Comparison of ENCODE assay signal across 1 cellular context in the genomic region with DNA sequence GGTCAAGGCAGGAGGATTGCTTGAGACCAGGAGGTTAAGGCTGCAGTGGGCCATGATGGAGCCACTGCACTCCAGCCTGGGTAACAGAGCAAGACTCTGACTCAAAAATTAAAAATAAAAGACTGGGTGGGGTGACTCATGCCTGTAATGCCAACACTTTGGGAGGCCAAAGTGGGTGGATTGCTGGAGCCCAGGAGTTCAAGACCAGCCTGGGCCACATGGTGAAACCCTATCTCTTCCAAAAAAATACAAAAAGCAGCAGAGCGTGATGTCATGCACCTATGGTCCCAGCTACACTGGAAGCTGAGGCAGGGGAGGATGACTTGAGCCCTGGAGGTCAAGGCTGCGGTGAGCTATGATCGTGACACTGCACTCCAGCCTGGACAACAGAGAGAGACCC.
TF ChIP-seq lines count a peak whose summit lies in the region.

No MANE protein-coding gene starts in this region.

TF ChIP-seq in H1, 55 proteins besides CTCF, POLR2A, EP300 and RAD21:
- no peak for TF ChIP-seq CHD1 (IDR thresholded peaks at IDR 0.05; ENCODE audit: low read depth, low read length)
- no peak for TF ChIP-seq SUZ12 (IDR thresholded peaks at IDR 0.05; ENCODE audit: low read length)
- TF ChIP-seq SAP30 (IDR thresholded peaks at IDR 0.05; ENCODE audit: insufficient read depth, insufficient replicate concordance, low read length), result no peak
- TF ChIP-seq BCL11A (IDR thresholded peaks at IDR 0.05; ENCODE audit: low read depth in 2 of 2, low read length in 2 of 2), result no peak
- TF ChIP-seq ZNF274 (IDR thresholded peaks at IDR 0.05; ENCODE audit: borderline replicate concordance, extremely low read depth, low read length), result no peak
- TF ChIP-seq CREB1 (IDR thresholded peaks at IDR 0.05), result no peak
- TF ChIP-seq NANOG (IDR thresholded peaks at IDR 0.05; ENCODE audit: insufficient read depth, low read depth, low read length, poor library complexity, severe bottlenecking), result no peak
- TF ChIP-seq POLR2AphosphoS5 (IDR thresholded peaks at IDR 0.05; ENCODE audit: low read depth, low read length), result no peak
- TF ChIP-seq EZH2 (IDR thresholded peaks at IDR 0.05; ENCODE audit: low read depth, low read length, severe bottlenecking), result no peak
- no peak for TF ChIP-seq GTF2F1 (IDR thresholded peaks at IDR 0.05; ENCODE audit: borderline replicate concordance, low read depth, low read length)
- TF ChIP-seq FOSL1 (IDR thresholded peaks at IDR 0.05; ENCODE audit: insufficient read depth, low read depth, low read length), result no peak
- no peak for TF ChIP-seq TCF12 (IDR thresholded peaks at IDR 0.05; ENCODE audit: low read depth, low read length)
- no peak for TF ChIP-seq SP4 (IDR thresholded peaks at IDR 0.05; ENCODE audit: low read length)
- TF ChIP-seq CEBPB (IDR thresholded peaks at IDR 0.05; ENCODE audit: low read depth, low read length), result no peak
- no peak for TF ChIP-seq RXRA (IDR thresholded peaks at IDR 0.05; ENCODE audit: insufficient read depth, low read depth, low read length)
- TF ChIP-seq HDAC2 (IDR thresholded peaks at IDR 0.05; ENCODE audit: borderline replicate concordance in 1 of 2, low read depth in 2 of 2, low read length in 2 of 2), result no peak
TF ChIP-seq in H1: peak in this region for 0.
